7 cellular contexts compared by ENCODE assay signal in the genomic region with DNA sequence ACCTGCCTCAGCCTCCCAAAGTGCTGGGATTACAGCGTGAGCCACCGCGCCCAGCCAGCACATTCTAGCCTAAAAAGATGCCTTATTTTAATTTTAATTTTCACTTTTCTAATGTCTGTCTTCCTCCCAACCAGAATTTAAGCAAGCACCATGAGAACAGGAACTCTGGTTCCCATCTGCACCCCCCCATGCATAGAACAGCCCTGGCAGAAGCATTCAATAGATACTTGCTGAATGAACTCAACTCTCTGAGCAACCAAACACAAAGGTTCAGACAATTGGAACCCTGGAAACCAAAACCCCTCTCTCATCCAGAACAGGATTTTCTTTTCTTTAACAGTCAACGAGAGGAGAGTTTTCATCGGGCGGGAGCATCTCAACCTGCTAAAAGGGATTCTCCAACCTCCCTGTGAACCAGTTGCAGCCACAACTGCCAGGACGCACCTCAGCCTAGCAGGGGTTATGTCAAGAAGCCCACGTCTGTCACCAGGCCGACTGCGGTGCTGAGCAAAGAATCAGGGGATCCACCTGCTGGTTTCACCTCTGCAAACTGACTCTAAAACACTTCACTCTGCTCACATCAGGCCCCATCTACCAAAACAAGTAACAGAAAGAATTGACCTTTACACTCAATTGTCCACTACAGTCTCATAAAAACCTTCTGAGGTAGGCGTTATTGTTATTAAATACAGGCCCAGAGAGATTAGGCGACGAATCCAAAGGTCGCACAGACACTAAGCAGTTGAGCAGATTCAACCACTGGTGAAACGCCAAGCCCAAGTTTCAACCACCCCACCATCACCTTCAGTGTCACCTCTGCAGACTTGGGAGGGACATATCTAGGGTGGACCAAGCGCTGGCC. TPM values are rescaled to one million over a fixed set of nuclear protein-coding genes. Genes with fewer than 3 reads are reported as not detected.
A peak's percentile ranks its signal among the peaks of the same experiment; 100 is the strongest.
DNase-seq lines count a peak whose midpoint lies in the region; ATAC-seq lines count a peak whose summit lies in the region.

No MANE protein-coding gene starts in this region.

- no peak overlapping the region for H2AFZ ChIP-seq in GM23248

- CTCF ChIA-PET in T-cell (lab: Charles Lee) = no interaction called here

- in situ Hi-C loops in GM23248 (cut with MboI) = no loop called here

- H4K20me1 ChIP-seq in GM23248 (ENCODE audit: insufficient read depth) = peaks cover 5% of the 10 kb centered on the region; the same call in 1 of the 2 replicates

- H3K4me3 ChIP-seq in GM23248 (peak overlapping the region; percentile 73), right cardiac atrium (ENCODE audit: low read length) (peak overlapping the region; percentile 80)

- H3K36me3 Mint-ChIP-seq in T-cell = peaks cover 23% of the 10 kb centered on the region

- peak overlapping the region; percentile 85 to 88 (median 86) for H3K4me3 Mint-ChIP-seq in T-cell

- H3K27me3 Mint-ChIP-seq in T-cell = no peaks in the 10 kb centered on the region

- no peaks in the 10 kb centered on the region; the same call in 1 of the 2 replicates for H3K36me3 ChIP-seq in GM23248 (ENCODE audit: low read depth)

- H3K4me1 ChIP-seq in GM23248 (ENCODE audit: insufficient read depth) (peaks cover 16% of the 10 kb centered on the region), right cardiac atrium (ENCODE audit: control insufficient read depth, insufficient read depth, low read length) (peaks cover 5% of the 10 kb centered on the region)

- peak overlapping the region; percentile 86 for H3K4me2 ChIP-seq in GM23248 (ENCODE audit: unreplicated experiment)

- no peaks in the 10 kb centered on the region for H3K9me3 Mint-ChIP-seq in T-cell

- peak overlapping the region; percentile 62 for H3K9ac ChIP-seq in GM23248

- peaks cover 56% of the 10 kb centered on the region for H3K79me2 ChIP-seq in GM23248 (ENCODE audit: insufficient read depth)

- peaks cover 9% of the 10 kb centered on the region; the same call in 1 of the 2 replicates for H3F3A ChIP-seq in GM23248 (ENCODE audit: insufficient read depth)

- no peaks in the 10 kb centered on the region for H3K9me2 ChIP-seq in GM23248 (ENCODE audit: insufficient read depth)

- no peak for ATAC-seq in T-cell (replicated peaks in 1 of 4)
- ATAC-seq in right cardiac atrium = no peak
- ATAC-seq in HG02973 (IDR thresholded peaks at IDR 0.05; ENCODE audit: unreplicated experiment) = no peak
- no peak for ATAC-seq in GM18909 (IDR thresholded peaks at IDR 0.05; ENCODE audit: poor library complexity, unreplicated experiment)

- peak overlapping the region; percentile 73 to 82 for H3K27ac Mint-ChIP-seq in T-cell

- H3K27ac ChIP-seq in GM23248 = no peak overlapping the region
- no peak overlapping the region for H3K27ac ChIP-seq in right cardiac atrium (ENCODE audit: low read length)

- DNase-seq in GM23248 (peak; percentile 33), T-cell (no peak), right cardiac atrium (no peak), DMS79 (lab: John Stamatoyannopoulos, UW) (no peak)
- peak; percentile 39 for DNase-seq in stimulated activated CD8-positive, alpha-beta memory T cell treated with anti-CD3 and anti-CD28 coated beads, Interleukin-4, amount 100 ng/mL, for 48 hours

- intact Hi-C loops in right cardiac atrium (cut with DNase I) = no loop called here

- POLR2A ChIA-PET in T-cell (lab: Charles Lee) = interaction anchor here in 1 of 2 donors (0.9 kb wide), 1 partner anchor 14 kb away, joined by 4 read pairs; no protein-coding TSS in a partner anchor

- peaks cover 47 to 51% (median 49%) of the 10 kb centered on the region in 3 donors for H3K4me1 Mint-ChIP-seq in T-cell

- H3K9me3 ChIP-seq in GM23248 (ENCODE audit: low read depth) (no peaks in the 10 kb centered on the region), right cardiac atrium (ENCODE audit: control insufficient read depth, low read length) (no peaks in the 10 kb centered on the region)

- H3K27me3 ChIP-seq in GM23248 (replicated peaks; ENCODE audit: insufficient read depth) (no peaks in the 10 kb centered on the region), right cardiac atrium (ENCODE audit: control insufficient read depth, insufficient read depth) (no peaks in the 10 kb centered on the region)

- 51 to 54% methylated on average over 16 of the region's 16 CpGs for WGBS in GM23248 (ENCODE audit: low coverage in 1 of 2, low lambda C conversion rate in 2 of 2, missing lambda C conversion rate in 2 of 2), 2 experiments
- 56% methylated on average over 16 of the region's 16 CpGs for WGBS in right cardiac atrium

RNA-seq across cellular contexts. Expression of a gene that starts 1.7 kb away (rescaled TPM):
- total RNA-seq in GM23248 (2014; rRNA removed; shearing (Covaris generic)) = 100 and 116 TPM in 2 replicates
- 10.5 and 10.7 TPM in 2 replicates for polyA plus RNA-seq in GM23248 (2016; fragmentation: Nextera tagmentation; extraction: Ambion mirVana)
- total RNA-seq in T-cell = 10 to 100 TPM; 15.9 to 40.0 (median 35.4) TPM
- total RNA-seq in right cardiac atrium = 10 to 100 TPM; 34.6 to 38.1 (median 36.3) TPM
- 37.3 TPM for polyA plus RNA-seq in right cardiac atrium

RNA-seq across cellular contexts. Expression of a gene that starts 10.0 kb away (rescaled TPM):
- total RNA-seq in GM23248 (2014; rRNA removed; shearing (Covaris generic)) = 633 and 640 TPM in 2 replicates
- 443 and 482 TPM in 2 replicates for polyA plus RNA-seq in GM23248 (2016; fragmentation: Nextera tagmentation; extraction: Ambion mirVana)
- total RNA-seq in T-cell = 1 to 10 TPM; 2.6 to 6.9 (median 4.6) TPM
- 10 to 100 TPM; 49.5 to 77.8 (median 63.1) TPM for total RNA-seq in right cardiac atrium
- polyA plus RNA-seq in right cardiac atrium = 51.0 TPM

RNA-seq across cellular contexts. Expression of a gene that starts 55.7 kb away (rescaled TPM):
- total RNA-seq in GM23248 (2014; rRNA removed; shearing (Covaris generic)) = 57.9 and 59.8 TPM in 2 replicates
- polyA plus RNA-seq in GM23248 (2016; fragmentation: Nextera tagmentation; extraction: Ambion mirVana) = 48.0 and 49.6 TPM in 2 replicates
- 10 to 100 TPM; 38.0 to 47.0 (median 40.7) TPM for total RNA-seq in T-cell
- 100 to 1,000 TPM; 386 to 449 (median 419) TPM for total RNA-seq in right cardiac atrium
- 237 TPM for polyA plus RNA-seq in right cardiac atrium

Comparison
In these comparisons a context has a peak if more than half of its experiments do, and no peak if none do; other contexts are left out.
1. DNase-seq: peak in GM23248 (single experiment) and stimulated activated CD8-positive, alpha-beta memory T cell treated with anti-CD3 and anti-CD28 coated beads, Interleukin-4, amount 100 ng/mL, for 48 hours (single experiment); none in T-cell (0 of 34), right cardiac atrium (0 of 3) and DMS79 (single experiment).
2. RNA of a gene that starts 10.0 kb away (total RNA-seq): 633 to 640 TPM in GM23248 and 49.5 to 77.8 TPM in right cardiac atrium; 2.6 to 6.9 TPM in T-cell; every median in the first group is over 4 times any median in the second.